In the genomic region with DNA sequence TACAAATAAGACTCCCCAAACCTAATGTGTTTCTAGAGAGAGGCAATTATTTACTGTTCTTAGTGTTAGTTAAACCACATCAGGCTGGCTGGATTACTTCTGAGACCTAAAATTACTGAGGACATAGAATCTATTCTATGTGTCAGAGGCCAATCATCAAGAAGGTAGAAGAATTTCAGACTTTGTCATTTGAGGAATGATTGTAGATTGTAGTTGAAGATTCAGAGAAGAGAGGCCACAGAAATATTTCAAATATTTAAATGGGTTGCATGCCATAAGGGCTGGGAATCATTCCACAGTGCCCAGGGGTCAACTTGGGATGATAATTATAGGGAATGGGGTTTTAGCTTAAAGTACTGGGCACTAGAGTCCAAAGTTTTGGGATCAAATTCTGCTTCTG, we compare ENCODE assay signal across 17 cellular contexts.
DNase-seq lines count a peak whose midpoint lies in the region; ATAC-seq and TF ChIP-seq lines count a peak whose summit lies in the region.
"Had no signal": no experiment of that assay in that cellular context is flagged by ENCODE, and none has a peak within 500 bp of the region (broad histone marks: within the 10 kb centered on the region; RNA-seq: fewer than 3 reads in every experiment).

No MANE protein-coding gene starts in this region.

- no peak overlapping the region for H3K9ac ChIP-seq in mesendoderm (ENCODE audit: low read length)
- H3K9ac ChIP-seq in subcutaneous abdominal adipose tissue (ENCODE audit: low read length in 5 of 5): no peak overlapping the region
- H3K9ac ChIP-seq: BLaER1, GM23248, KMS-11 had no signal

- TF ChIP-seq POLR2A in GM18505 (IDR thresholded peaks at IDR 0.05; ENCODE audit: borderline replicate concordance, extremely low read depth, insufficient read depth, insufficient read length) (no peak), vagina (IDR thresholded peaks at IDR 0.05) (no peak)

- H3K4me1 Mint-ChIP-seq in effector memory CD8-positive, alpha-beta T cell (ENCODE audit: low read depth in 2 of 2): no peaks in the 10 kb centered on the region
- H3K4me1 Mint-ChIP-seq: CD8-positive, alpha-beta memory T cell had no signal

- DNase-seq in EH (ENCODE audit: low read depth): peak; percentile 46
- no peak for DNase-seq in SJCRH30
- DNase-seq in mesendoderm: peak; percentile 32
- no peak for DNase-seq in effector memory CD8-positive, alpha-beta T cell
- DNase-seq in vagina (ENCODE audit: extremely low spot score in 2 of 2): no peak
- DNase-seq: AML-193; CD8-positive, alpha-beta memory T cell; DND-41 had no signal

- H3K27ac ChIP-seq in SJCRH30: peak overlapping the region; percentile 76
- H3K27ac ChIP-seq in mesendoderm (ENCODE audit: low read depth, low read length): no peak overlapping the region
- peak overlapping the region; percentile 20 for H3K27ac ChIP-seq in subcutaneous abdominal adipose tissue (ENCODE audit: low read depth, low read length)
- H3K27ac ChIP-seq in vagina: no peak overlapping the region
- H3K27ac ChIP-seq: A549, BLaER1, GM23248, KMS-11 had no signal

- H2BK5ac ChIP-seq in mesendoderm (ENCODE audit: low read length): no peak overlapping the region

- H2AK5ac ChIP-seq in mesendoderm (ENCODE audit: low read length): no peak overlapping the region

- no peak for ATAC-seq in GM18505 (IDR thresholded peaks at IDR 0.05; ENCODE audit: unreplicated experiment)
- ATAC-seq in effector memory CD8-positive, alpha-beta T cell (replicated peaks): no peak
- ATAC-seq: A549, HCT116, HepG2 had no signal

- no peak overlapping the region for H3K18ac ChIP-seq in mesendoderm (ENCODE audit: low read length)

- H4K8ac ChIP-seq in mesendoderm (ENCODE audit: low read depth, low read length): no peak overlapping the region

- H3K4me3 ChIP-seq in SJCRH30 (no peak overlapping the region), mesendoderm (ENCODE audit: low read length) (no peak overlapping the region), subcutaneous abdominal adipose tissue (ENCODE audit: low read depth in 1 of 5, low read length in 5 of 5) (no peak overlapping the region), vagina (no peak overlapping the region)
- H3K4me3 ChIP-seq: A549, BLaER1, GM23248 had no signal

- no peak overlapping the region for H3K23ac ChIP-seq in mesendoderm (ENCODE audit: low read length)

- H3K4me1 ChIP-seq in SJCRH30: peaks cover 69% of the 10 kb centered on the region
- H3K4me1 ChIP-seq in mesendoderm (ENCODE audit: control insufficient read depth, low read depth, low read length): peaks cover 5% of the 10 kb centered on the region
- H3K4me1 ChIP-seq in subcutaneous abdominal adipose tissue (ENCODE audit: control insufficient read depth in 5 of 5, insufficient read depth in 5 of 5, low read length in 5 of 5): peaks cover 0 to 22% (median 0%) of the 10 kb centered on the region in 5 donors
- no peaks in the 10 kb centered on the region for H3K4me1 ChIP-seq in vagina
- H3K4me1 ChIP-seq: A549, BLaER1, Caco-2 had no signal

- peaks cover 0 to 3% of the 10 kb centered on the region in 2 donors for H3K9me3 Mint-ChIP-seq in effector memory CD8-positive, alpha-beta T cell

- no peak overlapping the region for H2BK120ac ChIP-seq in mesendoderm (ENCODE audit: low read depth, low read length)

- intact Hi-C loops in vagina (cut with DNase I): no loop called here

- H4K5ac ChIP-seq in mesendoderm (ENCODE audit: low read length): no peak overlapping the region

- H2BK15ac ChIP-seq in mesendoderm (replicated peaks; ENCODE audit: low read depth): no peak overlapping the region

- H3K27ac Mint-ChIP-seq in effector memory CD8-positive, alpha-beta T cell: no peak overlapping the region
- H3K27ac Mint-ChIP-seq: CD8-positive, alpha-beta memory T cell had no signal

- no peak overlapping the region for H3K4me3 Mint-ChIP-seq in effector memory CD8-positive, alpha-beta T cell
- H3K4me3 Mint-ChIP-seq: CD8-positive, alpha-beta memory T cell had no signal

- H3K79me2 ChIP-seq in mesendoderm (ENCODE audit: control insufficient read depth, insufficient read depth, low read length): no peaks in the 10 kb centered on the region

- H3K36me3 Mint-ChIP-seq in effector memory CD8-positive, alpha-beta T cell (ENCODE audit: insufficient read depth): no peaks in the 10 kb centered on the region
- H3K36me3 Mint-ChIP-seq: CD8-positive, alpha-beta memory T cell had no signal

- no peaks in the 10 kb centered on the region for H3K79me1 ChIP-seq in mesendoderm (ENCODE audit: low read length)

- TF ChIP-seq CTCF in vagina (IDR thresholded peaks at IDR 0.05): no peak

- no peaks in the 10 kb centered on the region for H3K27me3 ChIP-seq in SJCRH30
- H3K27me3 ChIP-seq in mesendoderm (ENCODE audit: insufficient read depth, low read length, poor library complexity): no peaks in the 10 kb centered on the region
- H3K27me3 ChIP-seq in subcutaneous abdominal adipose tissue (ENCODE audit: control insufficient read depth in 5 of 5, insufficient read depth in 4 of 5, low read length in 5 of 5): no peaks in the 10 kb centered on the region
- no peaks in the 10 kb centered on the region for H3K27me3 ChIP-seq in vagina
- H3K27me3 ChIP-seq: BLaER1 had no signal

- H3K4ac ChIP-seq in mesendoderm (ENCODE audit: low read depth, low read length): no peak overlapping the region

- H3K4me2 ChIP-seq in mesendoderm (ENCODE audit: low read length): no peak overlapping the region
- H3K4me2 ChIP-seq: A549, BLaER1, KMS-11 had no signal

- H3K36me3 ChIP-seq in SJCRH30 (no peaks in the 10 kb centered on the region), mesendoderm (ENCODE audit: control insufficient read depth, insufficient read depth, low read length) (no peaks in the 10 kb centered on the region), subcutaneous abdominal adipose tissue (ENCODE audit: control insufficient read depth in 5 of 5, insufficient read depth in 5 of 5, low read length in 5 of 5) (no peaks in the 10 kb centered on the region), vagina (no peaks in the 10 kb centered on the region)
- H3K36me3 ChIP-seq: BLaER1 had no signal

- no peak overlapping the region for H3K56ac ChIP-seq in mesendoderm (ENCODE audit: low read length)

- H3K27me3 Mint-ChIP-seq in effector memory CD8-positive, alpha-beta T cell: peaks cover 0 to 5% of the 10 kb centered on the region in 2 donors
- H3K27me3 Mint-ChIP-seq: CD8-positive, alpha-beta memory T cell had no signal

- H3K9me3 ChIP-seq in SJCRH30 (replicated peaks): no peaks in the 10 kb centered on the region
- no peaks in the 10 kb centered on the region for H3K9me3 ChIP-seq in subcutaneous abdominal adipose tissue (ENCODE audit: control insufficient read depth in 5 of 5, low read length in 5 of 5)
- H3K9me3 ChIP-seq in vagina: no peaks in the 10 kb centered on the region
- H3K9me3 ChIP-seq: A549, BLaER1, Caco-2 had no signal

Comparison
In these comparisons a context has a peak if more than half of its experiments do, and no peak if none do; other contexts are left out.
1. DNase-seq: peak in EH (single experiment) and mesendoderm (single experiment); none in SJCRH30 (0 of 2), effector memory CD8-positive, alpha-beta T cell (0 of 3) and vagina (0 of 2).
2. H3K27ac ChIP-seq: peak in SJCRH30 (single experiment) and subcutaneous abdominal adipose tissue (single experiment); none in mesendoderm (single experiment) and vagina (single experiment).